ENCODE assay signal across 1 cellular context in the genomic region with DNA sequence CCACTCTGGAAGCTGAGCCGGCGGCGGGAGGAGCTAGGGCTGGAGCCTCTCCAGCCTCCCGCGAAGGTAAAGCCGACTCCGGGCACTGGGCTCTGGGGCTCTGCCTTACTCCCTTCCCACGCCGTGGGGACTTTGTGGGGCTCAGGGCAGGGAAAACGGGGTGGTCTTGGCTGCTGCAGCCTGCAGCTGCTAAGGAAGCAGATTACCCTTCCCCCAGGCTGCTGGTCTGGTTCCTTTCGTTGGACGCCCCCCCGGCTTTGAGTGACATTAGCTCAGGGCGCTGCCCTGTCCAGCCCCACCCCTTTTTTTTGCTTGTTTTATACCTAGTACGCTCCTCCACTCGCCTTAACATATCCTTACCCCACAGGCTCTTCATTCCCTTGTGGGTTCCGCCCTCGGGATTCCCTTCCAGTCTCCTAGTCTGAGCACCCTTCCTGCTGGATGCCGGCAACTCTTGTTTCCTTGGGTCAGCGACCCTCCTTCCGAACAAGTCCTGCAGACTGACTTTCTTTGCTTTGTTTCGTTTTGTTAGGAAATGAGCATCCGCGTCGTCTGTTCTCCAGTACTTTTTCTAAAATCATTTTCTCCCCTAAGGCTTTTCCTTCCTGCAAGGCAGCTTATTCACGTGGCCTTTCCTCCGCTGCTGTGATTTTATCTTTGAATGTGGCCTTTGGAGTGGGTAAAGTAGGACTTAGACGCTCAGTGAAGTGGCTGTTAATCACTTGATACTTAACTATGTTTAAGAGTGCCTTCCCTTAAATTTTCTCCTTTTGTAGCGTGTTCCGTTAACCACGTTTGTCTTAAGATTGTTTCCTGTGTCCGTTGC.
TF ChIP-seq lines count a peak whose summit lies in the region.

No MANE protein-coding gene starts in this region.

TF ChIP-seq in HEK293, 187 proteins besides CTCF, POLR2A, EP300 and RAD21 (continued from another document):
- TF ChIP-seq KLF16 (tag by site-specific recombination; IDR thresholded peaks at IDR 0.05) (no peak), HOXD13 (CRISPR knock-in tag; IDR thresholded peaks at IDR 0.05; ENCODE audit: borderline replicate concordance) (no peak), ZFP37 (tag by site-specific recombination; IDR thresholded peaks at IDR 0.05) (no peak), ZNF146 (tag by site-specific recombination; IDR thresholded peaks at IDR 0.05) (no peak), ZNF629 (tag by site-specific recombination; IDR thresholded peaks at IDR 0.05) (no peak), ZNF664 (tag by site-specific recombination; IDR thresholded peaks at IDR 0.05) (no peak), PRDM6 (tag by site-specific recombination; IDR thresholded peaks at IDR 0.05) (no peak), SP3 (tag by site-specific recombination; IDR thresholded peaks at IDR 0.05) (no peak), ZNF623 (tag by site-specific recombination; IDR thresholded peaks at IDR 0.05) (no peak)
- TF ChIP-seq, protein P1, sequence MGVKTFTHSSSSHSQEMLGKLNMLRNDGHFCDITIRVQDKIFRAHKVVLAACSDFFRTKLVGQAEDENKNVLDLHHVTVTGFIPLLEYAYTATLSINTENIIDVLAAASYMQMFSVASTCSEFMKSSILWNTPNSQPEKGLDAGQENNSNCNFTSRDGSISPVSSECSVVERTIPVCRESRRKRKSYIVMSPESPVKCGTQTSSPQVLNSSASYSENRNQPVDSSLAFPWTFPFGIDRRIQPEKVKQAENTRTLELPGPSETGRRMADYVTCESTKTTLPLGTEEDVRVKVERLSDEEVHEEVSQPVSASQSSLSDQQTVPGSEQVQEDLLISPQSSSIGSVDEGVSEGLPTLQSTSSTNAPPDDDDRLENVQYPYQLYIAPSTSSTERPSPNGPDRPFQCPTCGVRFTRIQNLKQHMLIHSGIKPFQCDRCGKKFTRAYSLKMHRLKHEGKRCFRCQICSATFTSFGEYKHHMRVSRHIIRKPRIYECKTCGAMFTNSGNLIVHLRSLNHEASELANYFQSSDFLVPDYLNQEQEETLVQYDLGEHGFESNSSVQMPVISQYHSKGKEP (tag by site-specific recombination; IDR thresholded peaks at IDR 0.05), result no peak
